In genomic region chr6:149545258-149545753, GRCh38 we compare ENCODE assay signal across 1 cellular context.
TF ChIP-seq lines count a peak whose summit lies in the region.

No MANE protein-coding gene starts in this region.

TF ChIP-seq in endothelial cell of umbilical vein, 7 proteins besides CTCF, POLR2A, EP300 and RAD21:
- no peak for TF ChIP-seq JUN (IDR thresholded peaks at IDR 0.05; ENCODE audit: borderline replicate concordance, insufficient read depth, insufficient read length, low read depth)
- no peak for TF ChIP-seq MAX (IDR thresholded peaks at IDR 0.05; ENCODE audit: insufficient read depth, insufficient read length)
- no peak for TF ChIP-seq MYC (IDR thresholded peaks at IDR 0.05; ENCODE audit: low read depth, low read length)
- no peak for TF ChIP-seq POLR2AphosphoS5 (IDR thresholded peaks at IDR 0.05; ENCODE audit: insufficient read depth, low read depth, low read length)
- TF ChIP-seq FOS (IDR thresholded peaks at IDR 0.05; ENCODE audit: borderline replicate concordance, insufficient read depth, low read length), result no peak
- no peak for TF ChIP-seq EZH2 (IDR thresholded peaks at IDR 0.05; ENCODE audit: borderline replicate concordance, low read depth, low read length, severe bottlenecking)
- no peak for TF ChIP-seq GATA2 (IDR thresholded peaks at IDR 0.05; ENCODE audit: insufficient read depth, insufficient read length, low read depth, low read length)
